Comparison of ENCODE assay signal across 8 cellular contexts in the genomic region with DNA sequence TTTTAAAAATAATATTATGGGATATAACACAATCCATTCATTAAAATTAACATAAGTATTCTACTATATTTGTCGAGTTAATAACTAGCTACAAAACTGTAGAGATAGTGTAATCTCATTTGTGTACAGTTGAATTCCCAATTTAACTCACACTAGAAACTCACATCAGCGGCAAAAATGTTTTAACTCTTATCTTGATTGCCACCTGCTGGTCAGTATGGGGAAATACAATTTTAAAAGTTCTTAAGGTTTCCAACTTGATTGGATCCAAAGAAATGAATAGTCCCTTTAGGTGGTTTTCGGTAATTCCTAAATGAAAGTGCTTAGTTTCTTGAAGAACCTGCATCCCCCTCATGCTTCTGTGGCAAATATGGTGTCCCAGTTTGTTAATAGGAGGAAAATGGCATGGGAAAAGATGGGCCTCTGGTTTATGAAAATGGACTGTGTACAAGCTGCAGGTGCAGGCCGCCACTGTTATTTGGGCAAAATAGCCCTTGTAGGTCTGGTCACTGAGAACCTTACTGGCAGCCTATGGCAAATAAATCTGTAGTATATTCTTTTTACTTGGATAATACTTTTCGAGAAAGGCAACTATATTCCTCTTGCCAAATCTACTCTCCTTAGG. TPM values are rescaled to one million over a fixed set of nuclear protein-coding genes. Genes with fewer than 3 reads are reported as not detected.
DNase-seq lines count a peak whose midpoint lies in the region; ATAC-seq and TF ChIP-seq lines count a peak whose summit lies in the region.

No MANE protein-coding gene starts in this region.

- H4K20me1 ChIP-seq in OCI-LY7 (ENCODE audit: insufficient read depth, low read length) = no peaks in the 10 kb centered on the region

- H3K27ac ChIP-seq in right atrium auricular region (no peak overlapping the region), OCI-LY7 (ENCODE audit: low read depth, low read length, poor library complexity, severe bottlenecking) (no peak overlapping the region)

- no peaks in the 10 kb centered on the region for H3K27me3 ChIP-seq in right atrium auricular region

- no peak overlapping the region for H2AFZ ChIP-seq in OCI-LY7 (ENCODE audit: low read length)

- peak; percentile 52 to 78 for TF ChIP-seq CTCF in right atrium auricular region (IDR thresholded peaks at IDR 0.05)
- peak; percentile 86 for TF ChIP-seq CTCF in OCI-LY7 (conservative IDR thresholded peaks at IDR 0.05; ENCODE audit: low read length)

- H3K4me3 ChIP-seq in right atrium auricular region (no peak overlapping the region), OCI-LY7 (ENCODE audit: low read depth, low read length, poor library complexity, severe bottlenecking) (no peak overlapping the region)
- H3K4me3 ChIP-seq in Jurkat, Clone E6-1 (ENCODE audit: low read length) = no peak overlapping the region

- TF ChIP-seq POLR2A in erythroblast (IDR thresholded peaks at IDR 0.05; ENCODE audit: low read length) = no peak

- H3K9me3 ChIP-seq in right atrium auricular region = peaks cover 0 to 7% of the 10 kb centered on the region in 2 donors
- H3K9me3 ChIP-seq in OCI-LY7 (ENCODE audit: low read length) = no peaks in the 10 kb centered on the region

- ATAC-seq in GM21529 (IDR thresholded peaks at IDR 0.05; ENCODE audit: unreplicated experiment) = no peak

- intact Hi-C loops in cardiac septum (cut with DNase I) = no loop called here
- intact Hi-C loops in OCI-LY7 (cut with micrococcal nuclease; ENCODE audit: unreplicated experiment) = loop anchor here (5.0 to 10.0 kb wide), 2 partner anchors 57 to 1650 kb away; no protein-coding TSS in a partner anchor

- DNase-seq in right atrium auricular region (ENCODE audit: low spot score) = no peak
- no peak for DNase-seq in cardiac septum (ENCODE audit: low spot score)
- DNase-seq in Jurkat, Clone E6-1 (ENCODE audit: low read depth, low spot score) = peak; percentile 28
- peak; percentile 47 for DNase-seq in OCI-LY7 (ENCODE audit: low spot score)
- peak; percentile 22 to 45 for DNase-seq in erythroblast (lab: John Stamatoyannopoulos, UW)
- peak; percentile 64 for DNase-seq in pons (ENCODE audit: low spot score)
- no peak for DNase-seq in COLO668 (lab: John Stamatoyannopoulos, UW; ENCODE audit: unreplicated experiment)

- POLR2A ChIA-PET in OCI-LY7 (lab: Charles Lee) = interaction anchor here (1.1 kb wide), 1 partner anchor 16 kb away, joined by 3 read pairs; no protein-coding TSS in a partner anchor

- no peaks in the 10 kb centered on the region for H3K79me2 ChIP-seq in OCI-LY7 (ENCODE audit: insufficient read depth, low read depth, low read length)

- H3K4me1 ChIP-seq in right atrium auricular region (no peaks in the 10 kb centered on the region), OCI-LY7 (ENCODE audit: insufficient read depth, low read length, poor library complexity, severe bottlenecking) (no peaks in the 10 kb centered on the region)

- CTCF ChIA-PET in OCI-LY7 (lab: Charles Lee; ENCODE audit: unreplicated experiment) = no interaction called here

- BruUV-seq in OCI-LY7 (replicated peaks; lab: Mats Ljungman, UMichigan) = no TSS peak

- no peaks in the 10 kb centered on the region for H3K9me2 ChIP-seq in OCI-LY7 (ENCODE audit: insufficient read depth, low read length)

- H3K36me3 ChIP-seq in right atrium auricular region (no peaks in the 10 kb centered on the region), OCI-LY7 (ENCODE audit: insufficient read depth, low read length) (no peaks in the 10 kb centered on the region)

- H3K4me2 ChIP-seq in OCI-LY7 (ENCODE audit: low read length) = no peak overlapping the region

RNA-seq across cellular contexts. Expression of a gene that starts 33.7 kb away (rescaled TPM):
- not detected for total RNA-seq in right atrium auricular region
- not detected for total RNA-seq in cardiac septum
- polyA plus RNA-seq in Jurkat, Clone E6-1 (2012; ENCODE audit: insufficient read depth, insufficient read length) = not detected
- total RNA-seq in OCI-LY7 (2014; rRNA removed; shearing (Covaris generic)) = not detected in 2 replicates
- not detected in 2 replicates for total RNA-seq in OCI-LY7 (2022)

Comparison
In these comparisons a context has a peak if more than half of its experiments do, and no peak if none do; other contexts are left out.
1. DNase-seq: peak in Jurkat, Clone E6-1 (single experiment), OCI-LY7 (single experiment), erythroblast (2 of 2) and pons (single experiment); none in right atrium auricular region (single experiment), cardiac septum (single experiment) and COLO668 (single experiment).